Comparison of ENCODE assay signal across 29 cellular contexts in the genomic region with DNA sequence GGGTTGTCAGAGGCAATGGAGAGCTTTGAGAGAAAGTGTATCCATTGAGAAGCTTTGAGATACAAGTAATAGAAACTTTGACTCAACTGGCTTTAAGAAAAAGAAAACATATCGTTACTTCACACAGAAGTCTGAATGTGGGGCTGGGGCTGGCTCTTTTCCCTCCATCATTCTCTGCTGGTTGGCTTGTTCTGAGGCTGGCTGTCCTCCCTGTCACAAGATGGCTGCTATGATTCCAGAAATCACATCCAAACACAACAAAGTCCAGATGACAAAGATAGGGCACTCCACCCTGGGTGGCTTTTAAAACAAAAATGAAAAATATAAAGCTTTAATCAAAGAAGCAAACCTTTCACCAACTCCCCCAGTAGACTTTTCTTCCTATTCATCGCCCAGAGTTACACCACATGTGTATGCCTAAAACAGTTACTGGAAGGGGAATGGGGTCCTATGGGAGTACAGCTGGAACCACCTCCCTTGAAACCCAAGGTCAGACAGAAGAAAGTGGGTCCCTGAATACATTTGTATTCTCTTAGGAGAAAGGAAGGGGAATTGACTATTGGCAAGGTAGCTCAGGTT.
"Had no signal": no experiment of that assay in that cellular context is flagged by ENCODE, and none has a peak within 500 bp of the region (broad histone marks: within the 10 kb centered on the region; RNA-seq: fewer than 3 reads in every experiment).

No MANE protein-coding gene starts in this region.

- ATAC-seq: activated CD4-positive, CD25-positive, alpha-beta regulatory T cell treated with anti-CD3 and anti-CD28 coated beads, Interleukin-2, amount 50 U/mL, for 24 hours; activated CD8-positive, alpha-beta T cell treated with anti-CD3 and anti-CD28 coated beads for 36 hours; activated T-cell treated with anti-CD3 and anti-CD28 coated beads, Interleukin-2, amount 50 U/mL, for 4 hours; activated T-helper 17 cell treated with anti-CD3 and anti-CD28 coated beads, Interleukin-2, amount 50 U/mL, for 72 hours; body of pancreas; T-helper 17 cell had no signal

- H3K4me3 ChIP-seq: body of pancreas, colonic mucosa, esophagus squamous epithelium had no signal

- H3K36me3 Mint-ChIP-seq: activated naive CD8-positive, alpha-beta T cell had no signal

- DNase-seq: activated B cell treated with CpG ODN at 0.5 μM for 24 hours; activated CD4-positive, alpha-beta T cell treated with anti-CD3 and anti-CD28 coated beads for 48 hours; activated CD4-positive, alpha-beta T cell treated with anti-CD3 and anti-CD28 coated beads, Interleukin-2, amount 50 U/mL, for 1 hour; activated CD4-positive, alpha-beta T cell treated with anti-CD3 and anti-CD28 coated beads, Interleukin-2, amount 50 U/mL, for 48 hours; activated CD8-positive, alpha-beta memory T cell treated with anti-CD3 and anti-CD28 coated beads for 24 hours; activated CD8-positive, alpha-beta T cell treated with anti-CD3 and anti-CD28 coated beads for 36 hours; activated effector memory CD4-positive, alpha-beta T cell treated with Interleukin-2 at 50 U/mL for 16 hours; activated gamma-delta T cell treated with Interleukin-2 at 50 U/mL for 16 hours; activated naive CD4-positive, alpha-beta T cell treated with anti-CD3 and anti-CD28 coated beads, Interleukin-2, amount 50 U/mL, for 16 hours; activated naive CD4-positive, alpha-beta T cell treated with Interleukin-2 at 50 U/mL for 16 hours; activated T-cell treated with anti-CD3 and anti-CD28 coated beads, Interleukin-2, amount 50 U/mL, for 4 hours; amniotic stem cell; anterior cingulate cortex; body of pancreas; central memory CD4-positive, alpha-beta T cell; cerebellar nuclear complex; colonic mucosa; effector CD8-positive, alpha-beta T cell; esophagus squamous epithelium; foreskin fibroblast; T-helper 1 cell; T-helper 17 cell; T1000; WERI-Rb-1 had no signal

- H3K4me3 Mint-ChIP-seq: activated B cell treated with CpG ODN at 0.5 μM for 24 hours; activated CD8-positive, alpha-beta T cell treated with anti-CD3 and anti-CD28 coated beads for 36 hours; activated naive CD8-positive, alpha-beta T cell; activated T-cell treated with anti-CD3 and anti-CD28 coated beads, Interleukin-2, amount 50 U/mL, for 4 hours; activated T-helper 17 cell treated with anti-CD3 and anti-CD28 coated beads, Interleukin-2, amount 50 U/mL, for 72 hours; T-helper 17 cell; T-helper 2 cell treated with Interferon-gamma antibody and Interleukin-4, amounts not matched to agents 5 μg/mL and 100 μg/mL, for 36 hours had no signal

- H3K27ac Mint-ChIP-seq: activated B cell treated with CpG ODN at 0.5 μM for 24 hours; activated CD8-positive, alpha-beta T cell treated with anti-CD3 and anti-CD28 coated beads for 36 hours; activated naive CD8-positive, alpha-beta T cell; activated T-helper 17 cell treated with anti-CD3 and anti-CD28 coated beads, Interleukin-2, amount 50 U/mL, for 72 hours; T-helper 17 cell; T-helper 2 cell treated with Interferon-gamma antibody and Interleukin-4, amounts not matched to agents 5 μg/mL and 100 μg/mL, for 36 hours had no signal

- H3K36me3 ChIP-seq: colonic mucosa, esophagus squamous epithelium, WERI-Rb-1 had no signal

- H3K4me1 ChIP-seq: body of pancreas, colonic mucosa, esophagus squamous epithelium had no signal

- H3K27me3 ChIP-seq: body of pancreas, colonic mucosa had no signal

- H3K9me3 ChIP-seq: body of pancreas, colonic mucosa, esophagus squamous epithelium had no signal

- H3K9me3 Mint-ChIP-seq: activated B cell treated with CpG ODN at 0.5 μM for 24 hours; activated CD8-positive, alpha-beta T cell treated with anti-CD3 and anti-CD28 coated beads for 36 hours; activated T-cell treated with anti-CD3 and anti-CD28 coated beads, Interleukin-2, amount 50 U/mL, for 4 hours; T-helper 2 cell treated with Interferon-gamma antibody and Interleukin-4, amounts not matched to agents 5 μg/mL and 100 μg/mL, for 36 hours had no signal

- H3K27ac ChIP-seq: body of pancreas, colonic mucosa, epithelial cell of prostate, esophagus squamous epithelium, WERI-Rb-1 had no signal

- H3K4me1 Mint-ChIP-seq: activated B cell treated with CpG ODN at 0.5 μM for 24 hours; activated T-helper 17 cell treated with anti-CD3 and anti-CD28 coated beads, Interleukin-2, amount 50 U/mL, for 72 hours; T-helper 17 cell had no signal
